1 cellular context compared by ENCODE assay signal in the genomic region with DNA sequence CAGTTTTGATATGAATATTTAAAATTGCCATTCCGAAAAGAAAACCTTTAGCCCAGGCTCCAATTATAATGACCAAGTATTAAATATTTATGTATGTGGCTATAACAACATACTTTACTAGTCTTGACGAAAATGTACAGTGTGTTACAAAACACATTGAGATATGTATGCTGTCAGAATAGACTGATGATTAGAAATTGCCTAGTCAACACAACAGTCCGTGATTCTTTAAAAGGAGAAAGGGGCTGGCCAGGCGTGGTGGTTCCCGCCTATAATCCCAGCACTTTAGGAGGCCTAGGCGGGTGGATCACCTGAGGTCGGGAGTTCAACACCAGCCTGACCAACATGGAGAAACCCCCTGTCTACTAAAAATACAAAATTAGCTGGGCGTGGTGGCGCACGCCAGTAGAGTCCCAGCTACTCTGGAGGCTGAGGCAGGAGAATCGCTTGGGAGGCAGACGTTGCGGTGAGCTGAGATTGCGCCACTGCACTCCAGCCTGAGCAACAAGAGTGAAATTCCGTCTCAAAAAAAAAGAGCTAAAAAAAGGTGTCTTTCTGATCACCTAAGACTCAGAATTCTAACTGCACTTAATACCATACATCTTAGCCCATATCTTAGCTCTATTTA.
TF ChIP-seq lines count a peak whose summit lies in the region.

No MANE protein-coding gene starts in this region.

TF ChIP-seq in H1, 55 proteins besides CTCF, POLR2A, EP300 and RAD21:
- TF ChIP-seq CBX8 (IDR thresholded peaks at IDR 0.05; ENCODE audit: borderline replicate concordance, low read depth, low read length) = no peak
- TF ChIP-seq EGR1 (IDR thresholded peaks at IDR 0.05; ENCODE audit: borderline replicate concordance, low read depth, low read length) = no peak
TF ChIP-seq in H1: peak in this region for 0.
